In the genomic region with DNA sequence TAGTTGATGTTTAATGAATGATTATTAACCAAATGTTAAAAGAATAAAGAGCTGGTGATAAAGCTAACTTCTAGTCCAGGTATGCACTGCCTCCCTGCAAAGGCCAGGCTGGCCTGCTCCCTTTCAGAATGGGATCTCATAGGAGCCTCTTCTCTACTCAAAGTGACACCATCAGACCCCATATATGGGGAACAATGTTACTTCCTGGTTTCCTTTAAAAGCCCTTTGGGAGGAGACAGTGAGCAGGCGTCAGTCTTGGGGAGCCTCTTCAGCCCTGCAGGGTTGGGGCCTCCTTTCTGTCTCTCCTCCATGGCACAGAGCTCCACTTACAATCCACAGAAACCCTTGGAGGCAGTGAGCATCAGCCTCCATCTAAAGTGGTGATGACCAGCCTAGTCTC, we compare ENCODE assay signal across 16 cellular contexts. TPM values are rescaled to one million over a fixed set of nuclear protein-coding genes. Genes with fewer than 3 reads are reported as not detected.
DNase-seq lines count a peak whose midpoint lies in the region; ATAC-seq and TF ChIP-seq lines count a peak whose summit lies in the region.
"Had no signal": no experiment of that assay in that cellular context is flagged by ENCODE, and none has a peak within 500 bp of the region (broad histone marks: within the 10 kb centered on the region; RNA-seq: fewer than 3 reads in every experiment).

No MANE protein-coding gene starts in this region.

- peak overlapping the region; percentile 99 for H3K27ac ChIP-seq in ACC112 (ENCODE audit: low read depth, low read length)
- H3K27ac ChIP-seq in HUES48 (ENCODE audit: low read depth, low read length): peak overlapping the region; percentile 65
- H3K27ac ChIP-seq in SJSA1: peak overlapping the region; percentile 92
- H3K27ac ChIP-seq in mesenchymal stem cell (ENCODE audit: low read length, poor library complexity, severe bottlenecking): peak overlapping the region; percentile 87
- H3K27ac ChIP-seq in uterus: no peak overlapping the region
- H3K27ac ChIP-seq: dorsolateral prefrontal cortex, gastroesophageal sphincter, neural progenitor cell had no signal

- H3K4me1 ChIP-seq in ACC112 (ENCODE audit: control insufficient read depth, insufficient read depth, low read length, unreplicated experiment) (peaks cover 49% of the 10 kb centered on the region), HUES48 (ENCODE audit: control insufficient read depth, insufficient read depth, low read length) (peaks cover 26% of the 10 kb centered on the region), SJSA1 (replicated peaks) (peaks cover 56% of the 10 kb centered on the region), mesenchymal stem cell (ENCODE audit: control insufficient read depth, insufficient read depth, low read depth, low read length) (peaks cover 28% of the 10 kb centered on the region), uterus (no peaks in the 10 kb centered on the region)
- H3K4me1 ChIP-seq: gastroesophageal sphincter, neural progenitor cell had no signal

- no peak overlapping the region for H3K9ac ChIP-seq in HUES48 (ENCODE audit: low read depth, low read length)
- H3K9ac ChIP-seq in mesenchymal stem cell (ENCODE audit: low read length): no peak overlapping the region
- H3K9ac ChIP-seq: neural progenitor cell had no signal

- H3K23ac ChIP-seq in mesenchymal stem cell (ENCODE audit: low read length in 2 of 2): no peak overlapping the region

- H3K18ac ChIP-seq in mesenchymal stem cell (ENCODE audit: low read depth in 1 of 2, low read length in 2 of 2): peak overlapping the region in 1 of 2 experiments; percentile 2

- WGBS in mesenchymal stem cell: 56% methylated on average over 1 of the region's 1 CpG

- H3K27me3 ChIP-seq in ACC112 (ENCODE audit: insufficient read depth, low read length) (no peaks in the 10 kb centered on the region), HUES48 (ENCODE audit: control insufficient read depth, insufficient read depth, low read length) (no peaks in the 10 kb centered on the region), SJSA1 (replicated peaks) (no peaks in the 10 kb centered on the region), mesenchymal stem cell (ENCODE audit: control insufficient read depth in 1 of 2, insufficient read depth in 1 of 2, low read length in 2 of 2) (no peaks in the 10 kb centered on the region), uterus (no peaks in the 10 kb centered on the region)
- H3K27me3 ChIP-seq: dorsolateral prefrontal cortex, gastroesophageal sphincter, neural progenitor cell had no signal

- H2AK5ac ChIP-seq in mesenchymal stem cell (ENCODE audit: low read length, severe bottlenecking): peak overlapping the region; percentile 45

- H3K36me3 ChIP-seq in ACC112 (ENCODE audit: insufficient read depth, low read length) (no peaks in the 10 kb centered on the region), HUES48 (ENCODE audit: control insufficient read depth, insufficient read depth, low read length) (no peaks in the 10 kb centered on the region), SJSA1 (peaks cover 3% of the 10 kb centered on the region; the same call in 1 of the 2 replicates), mesenchymal stem cell (ENCODE audit: control insufficient read depth in 1 of 2, insufficient read depth in 2 of 2, low read depth in 1 of 2, low read length in 2 of 2) (peaks cover 0 to 2% of the 10 kb centered on the region in 2 experiments), uterus (no peaks in the 10 kb centered on the region)
- H3K36me3 ChIP-seq: gastroesophageal sphincter, neural progenitor cell had no signal

- peak overlapping the region; percentile 92 for H2BK5ac ChIP-seq in mesenchymal stem cell (ENCODE audit: low read depth, low read length, poor library complexity, severe bottlenecking)

- H3K14ac ChIP-seq in mesenchymal stem cell (ENCODE audit: low read length in 2 of 2): no peak overlapping the region

- intact Hi-C loops in uterus (cut with DNase I; ENCODE audit: low total_unique reads): no loop called here

- no peak for ATAC-seq in HG03139 (IDR thresholded peaks at IDR 0.05; ENCODE audit: unreplicated experiment)
- ATAC-seq: gastroesophageal sphincter had no signal

- H4K8ac ChIP-seq in mesenchymal stem cell (ENCODE audit: low read length): no peak overlapping the region

- H3K79me1 ChIP-seq in mesenchymal stem cell (replicated peaks; ENCODE audit: low read length, poor library complexity, severe bottlenecking): no peaks in the 10 kb centered on the region

- no peak overlapping the region; the same call in 1 of the 2 replicates for H3K4me3 ChIP-seq in ACC112 (ENCODE audit: low read depth, low read length)
- H3K4me3 ChIP-seq in HUES48 (ENCODE audit: low read depth, low read length): no peak overlapping the region
- no peak overlapping the region for H3K4me3 ChIP-seq in SJSA1
- no peak overlapping the region for H3K4me3 ChIP-seq in mesenchymal stem cell (ENCODE audit: insufficient read depth in 1 of 2, low read depth in 1 of 2, low read length in 2 of 2)
- H3K4me3 ChIP-seq in uterus: no peak overlapping the region
- H3K4me3 ChIP-seq: dorsolateral prefrontal cortex, gastroesophageal sphincter, neural progenitor cell had no signal

- H3K4me2 ChIP-seq in mesenchymal stem cell (ENCODE audit: low read length, poor library complexity, severe bottlenecking): no peak overlapping the region
- H3K4me2 ChIP-seq: neural progenitor cell had no signal

- peak overlapping the region in 1 of 2 experiments; percentile 7 for H2BK12ac ChIP-seq in mesenchymal stem cell (ENCODE audit: low read length in 2 of 2)

- TF ChIP-seq CTCF in uterus (IDR thresholded peaks at IDR 0.05): no peak

- H3K9me3 ChIP-seq in HUES48 (ENCODE audit: control insufficient read depth, insufficient read depth, low read length) (no peaks in the 10 kb centered on the region), SJSA1 (replicated peaks) (no peaks in the 10 kb centered on the region), mesenchymal stem cell (ENCODE audit: control insufficient read depth, low read length) (peaks cover 5% of the 10 kb centered on the region), uterus (no peaks in the 10 kb centered on the region)
- H3K9me3 ChIP-seq: gastroesophageal sphincter had no signal

- no peak for TF ChIP-seq POLR2A in uterus (IDR thresholded peaks at IDR 0.05)

- no peak overlapping the region for H2BK15ac ChIP-seq in mesenchymal stem cell (ENCODE audit: low read depth, poor library complexity, severe bottlenecking)

- H2BK120ac ChIP-seq in mesenchymal stem cell (ENCODE audit: low read depth, low read length): no peak overlapping the region

- H4K91ac ChIP-seq in mesenchymal stem cell (ENCODE audit: low read length): no peak overlapping the region

- DNase-seq in SJSA1 (ENCODE audit: low read depth in 1 of 2, low spot score in 2 of 2) (no peak), mesenchymal stem cell (no peak), uterus (no peak), germinal center (ENCODE audit: low spot score) (no peak)
- DNase-seq in stimulated activated CD4-positive, alpha-beta T cell treated with anti-CD3 and anti-CD28 coated beads, Interleukin-2, amount 100 ng/mL, for 48 hours: no peak
- DNase-seq: activated CD4-positive, alpha-beta T cell treated with anti-CD3 and anti-CD28 coated beads, Interleukin-2, amount 10 ng/mL, durations not matched to agents 24 days and 14 days; activated effector memory CD4-positive, alpha-beta T cell treated with Interleukin-2 at 50 U/mL for 16 hours; dorsolateral prefrontal cortex; RPMI8226; substantia nigra had no signal

- H3K79me2 ChIP-seq in ACC112 (ENCODE audit: control insufficient read depth, insufficient read depth, low read length, unreplicated experiment): no peaks in the 10 kb centered on the region

- peak overlapping the region in 1 of 2 experiments; percentile 56 for H3K4ac ChIP-seq in mesenchymal stem cell (ENCODE audit: low read depth in 1 of 2, low read length in 2 of 2)

- H2AFZ ChIP-seq in ACC112 (ENCODE audit: low read length, unreplicated experiment) (peak overlapping the region; percentile 3), mesenchymal stem cell (ENCODE audit: low read depth, low read length) (no peak overlapping the region)
- H2AFZ ChIP-seq: neural progenitor cell had no signal

RNA-seq across cellular contexts. Expression of gene GPRC5A, which starts 17.3 kb away (rescaled TPM):
- total RNA-seq in SJSA1 (2014; rRNA removed; shearing (Covaris generic)): 1.6 and 2.8 TPM in 2 replicates
- polyA plus RNA-seq in mesenchymal stem cell (2013, experiment 1 of 2): 18.3 TPM
- 18.0 TPM for polyA plus RNA-seq in mesenchymal stem cell (2013, experiment 2 of 2)
- 10 to 100 TPM in 3 of 4 donors, 1 to 10 TPM in 1; 2.0 to 13.2 (median 12.4) TPM for total RNA-seq in uterus
- total RNA-seq: activated CD4-positive, alpha-beta T cell treated with anti-CD3 and anti-CD28 coated beads, Interleukin-2, amount 10 ng/mL, durations not matched to agents 24 days and 14 days had no signal
- polyA plus RNA-seq: CD14-positive monocyte had no signal

Comparison
In these comparisons a context has a peak if more than half of its experiments do, and no peak if none do; other contexts are left out.
1. H3K27ac ChIP-seq: peak in ACC112 (single experiment), HUES48 (single experiment), SJSA1 (single experiment) and mesenchymal stem cell (single experiment); none in uterus (0 of 2).